26 cellular contexts compared by ENCODE assay signal in genomic region chr10:117924820-117925219, GRCh38.
DNase-seq lines count a peak whose midpoint lies in the region; ATAC-seq, FAIRE-seq and TF ChIP-seq lines count a peak whose summit lies in the region.
"Had no signal": no experiment of that assay in that cellular context is flagged by ENCODE, and none has a peak within 500 bp of the region (broad histone marks: within the 10 kb centered on the region; RNA-seq: fewer than 3 reads in every experiment).

No MANE protein-coding gene starts in this region.

- H3K36me3 ChIP-seq in HepG2 (replicated peaks in 1 of 2; ENCODE audit: control insufficient read depth in 1 of 2, insufficient read depth in 2 of 2, low read length in 2 of 2) (no peaks in the 10 kb centered on the region), right lobe of liver (no peaks in the 10 kb centered on the region), H1 (ENCODE audit: control insufficient read depth in 2 of 4, insufficient read depth in 4 of 4, low read length in 3 of 4) (no peaks in the 10 kb centered on the region), neural progenitor cell (no peaks in the 10 kb centered on the region), vagina (no peaks in the 10 kb centered on the region), body of pancreas (replicated peaks in 1 of 2; ENCODE audit: insufficient read depth in 1 of 2, low read depth in 2 of 2) (no peaks in the 10 kb centered on the region)
- H3K36me3 ChIP-seq: BLaER1 had no signal

- no peak overlapping the region for H2BK12ac ChIP-seq in H1 (ENCODE audit: low read depth, low read length)

- TF ChIP-seq POLR2A in HepG2 (IDR thresholded peaks at IDR 0.05; ENCODE audit: insufficient read depth in 1 of 2, low read depth in 2 of 2, low read length in 2 of 2) (no peak), right lobe of liver (IDR thresholded peaks at IDR 0.05) (no peak), H1 (IDR thresholded peaks at IDR 0.05; ENCODE audit: control extremely low read depth in 1 of 2, low read depth in 2 of 2, low read length in 2 of 2) (no peak), vagina (IDR thresholded peaks at IDR 0.05) (no peak), body of pancreas (IDR thresholded peaks at IDR 0.05) (no peak)

- H3K79me2 ChIP-seq in HepG2 (ENCODE audit: insufficient read depth, low read length) (no peaks in the 10 kb centered on the region), H1 (ENCODE audit: control insufficient read depth in 1 of 2, insufficient read depth in 2 of 2, low read length in 2 of 2) (no peaks in the 10 kb centered on the region; a peak in 1 of 4 replicates), neural progenitor cell (ENCODE audit: low read depth) (no peaks in the 10 kb centered on the region)

- peak overlapping the region; percentile 75 for H4K91ac ChIP-seq in H1 (replicated peaks; ENCODE audit: insufficient read length, low read length)

- no peaks in the 10 kb centered on the region for H3K79me1 ChIP-seq in H1 (ENCODE audit: low read depth, low read length)

- H3K9me3 Mint-ChIP-seq in neural progenitor cell: no peaks in the 10 kb centered on the region
- H3K9me3 Mint-ChIP-seq: CD4-positive, CD25-positive, alpha-beta regulatory T cell; CD8-positive, alpha-beta memory T cell had no signal

- H3K56ac ChIP-seq in H1 (replicated peaks; ENCODE audit: insufficient read length, low read depth, low read length): no peak overlapping the region

- H3K4me1 Mint-ChIP-seq in neural progenitor cell: peaks cover 3% of the 10 kb centered on the region
- H3K4me1 Mint-ChIP-seq: B cell; CD4-positive, CD25-positive, alpha-beta regulatory T cell; CD8-positive, alpha-beta memory T cell had no signal

- no peak overlapping the region for H3K4ac ChIP-seq in H1 (replicated peaks; ENCODE audit: insufficient read length, low read depth, low read length)

- H3K4me3 Mint-ChIP-seq in neural progenitor cell: no peak overlapping the region
- H3K4me3 Mint-ChIP-seq: B cell; CD4-positive, CD25-positive, alpha-beta regulatory T cell; CD8-positive, alpha-beta memory T cell; HFFc6 had no signal

- ATAC-seq in HepG2 (no peak), right lobe of liver (no peak), body of pancreas (no peak)
- ATAC-seq: HCT116 had no signal

- H3K4me2 ChIP-seq in HepG2 (ENCODE audit: low read depth, low read length) (no peak overlapping the region), H1 (ENCODE audit: insufficient read depth in 1 of 2, low read depth in 2 of 2, low read length in 2 of 2) (no peak overlapping the region), neural progenitor cell (no peak overlapping the region)
- H3K4me2 ChIP-seq: BLaER1 had no signal

- H3K27me3 ChIP-seq in HepG2 (ENCODE audit: control insufficient read depth in 1 of 2, insufficient read depth in 2 of 2, low read length in 2 of 2) (no peaks in the 10 kb centered on the region; a peak in 2 of 5 replicates), right lobe of liver (no peaks in the 10 kb centered on the region), H1 (replicated peaks in 1 of 4; ENCODE audit: control insufficient read depth in 3 of 4, extremely low read depth in 1 of 4, insufficient read depth in 3 of 4, low read length in 3 of 4) (no peaks in the 10 kb centered on the region), neural progenitor cell (no peaks in the 10 kb centered on the region), vagina (no peaks in the 10 kb centered on the region), body of pancreas (no peaks in the 10 kb centered on the region)
- H3K27me3 ChIP-seq: BLaER1 had no signal

- H2AFZ ChIP-seq in HepG2 (ENCODE audit: low read length) (no peak overlapping the region), H1 (ENCODE audit: low read length) (peak overlapping the region; percentile 20; the same call in 1 of the 2 replicates), neural progenitor cell (replicated peaks) (no peak overlapping the region)

- no peak overlapping the region; the same call in 1 of the 2 replicates for H2AK5ac ChIP-seq in H1 (ENCODE audit: low read depth, low read length)

- no peak for DNase-seq in HepG2 (ENCODE audit: low spot score)
- DNase-seq in right lobe of liver: no peak
- DNase-seq in H1 (ENCODE audit: low read depth in 1 of 2, low spot score in 2 of 2): no peak
- no peak for DNase-seq in neural progenitor cell (ENCODE audit: low spot score)
- DNase-seq in vagina (ENCODE audit: extremely low spot score in 2 of 2): peak; percentile 67 to 89
- no peak for DNase-seq in stimulated activated CD4-positive, alpha-beta T cell treated with anti-CD3 and anti-CD28 coated beads, Interleukin-1b, Interleukin-23, amount 100 ng/mL, for 48 hours
- no peak for DNase-seq in kidney glomerular epithelial cell (lab: John Stamatoyannopoulos, UW)
- DNase-seq in body of pancreas: no peak
- DNase-seq: CD4-positive, CD25-positive, alpha-beta regulatory T cell; CD8-positive, alpha-beta memory T cell; DMS 273 treated with DMSO at 0.1 percent for 48 hours; DMS79; EL; GDM1; GOT3; H7; HFFc6 had no signal

- H3K4me1 ChIP-seq in HepG2 (ENCODE audit: insufficient read depth, low read length) (no peaks in the 10 kb centered on the region), right lobe of liver (no peaks in the 10 kb centered on the region), H1 (replicated peaks in 1 of 4; ENCODE audit: control insufficient read depth in 3 of 4, insufficient read depth in 4 of 4, low read length in 3 of 4) (peaks cover 2 to 6% (median 4%) of the 10 kb centered on the region in 4 experiments; a peak in 4 of 7 replicates), neural progenitor cell (peaks cover 12% of the 10 kb centered on the region), vagina (no peaks in the 10 kb centered on the region), body of pancreas (no peaks in the 10 kb centered on the region)

- no peak overlapping the region for H2BK20ac ChIP-seq in H1 (ENCODE audit: low read length)

- H3K27ac ChIP-seq in HepG2 (ENCODE audit: extremely low read length, insufficient read depth, low read length) (no peak overlapping the region), right lobe of liver (no peak overlapping the region), H1 (ENCODE audit: low read depth, low read length) (no peak overlapping the region), neural progenitor cell (no peak overlapping the region), vagina (no peak overlapping the region), body of pancreas (no peak overlapping the region)
- H3K27ac ChIP-seq: 22Rv1, BLaER1, C4-2B had no signal

- H3K23me2 ChIP-seq in H1 (ENCODE audit: low read depth, low read length): peaks cover 2% of the 10 kb centered on the region; the same call in 1 of the 2 replicates

- no peak overlapping the region for H2BK15ac ChIP-seq in H1 (ENCODE audit: low read length)

- no peak overlapping the region for H3K14ac ChIP-seq in H1 (ENCODE audit: insufficient read length)

- peaks cover 3% of the 10 kb centered on the region for H3K27me3 Mint-ChIP-seq in neural progenitor cell (ENCODE audit: insufficient read depth, low read depth)
- H3K27me3 Mint-ChIP-seq: B cell had no signal

- TF ChIP-seq CTCF in HepG2 (CRISPR knock-in tag; IDR thresholded peaks at IDR 0.05) (no peak), right lobe of liver (IDR thresholded peaks at IDR 0.05) (no peak), H1 (IDR thresholded peaks at IDR 0.05; ENCODE audit: control extremely low read depth in 1 of 3, insufficient read depth in 1 of 3, low read depth in 1 of 3, low read length in 3 of 3) (no peak), neural progenitor cell (IDR thresholded peaks at IDR 0.05) (no peak), vagina (IDR thresholded peaks at IDR 0.05) (no peak), body of pancreas (IDR thresholded peaks at IDR 0.05) (no peak)

- in situ Hi-C loops in HepG2 (cut with HindIII; ENCODE audit: extremely low pct_ligation_motif_present, low pct_unique_long_range_greater_than_20kb): no loop called here

- no peak overlapping the region for H2BK5ac ChIP-seq in H1 (ENCODE audit: low read depth, low read length)

- no TSS peak for BruUV-seq in HepG2 (replicated peaks; lab: Mats Ljungman, UMichigan)

- H4K20me1 ChIP-seq in HepG2 (ENCODE audit: insufficient read depth, low read length) (no peaks in the 10 kb centered on the region), H1 (replicated peaks in 1 of 2; ENCODE audit: control insufficient read depth in 1 of 2, insufficient read depth in 2 of 2, low read length in 2 of 2) (no peaks in the 10 kb centered on the region), neural progenitor cell (ENCODE audit: low read depth) (no peaks in the 10 kb centered on the region)
- H4K20me1 ChIP-seq: BLaER1 had no signal

- no peak overlapping the region for H3K4me3 ChIP-seq in HepG2 (replicated peaks in 1 of 3; ENCODE audit: insufficient read depth in 1 of 3, low read depth in 2 of 3, low read length in 3 of 3)
- no peak overlapping the region for H3K4me3 ChIP-seq in right lobe of liver
- H3K4me3 ChIP-seq in H1 (ENCODE audit: extremely low read depth in 1 of 4, insufficient read depth in 2 of 4, low read depth in 3 of 4, low read length in 4 of 4): no peak overlapping the region
- no peak overlapping the region for H3K4me3 ChIP-seq in neural progenitor cell
- H3K4me3 ChIP-seq in vagina: no peak overlapping the region
- no peak overlapping the region for H3K4me3 ChIP-seq in body of pancreas
- H3K4me3 ChIP-seq: BLaER1 had no signal

- FAIRE-seq in HepG2 (lab: Jason Lieb, UNC) (no peak), H1 (lab: Jason Lieb, UNC) (no peak)
- FAIRE-seq: A204.1, D721Med, GM12891, GM18507 had no signal

- CTCF ChIA-PET in HepG2 (lab: Yijun Ruan, JAX; ENCODE audit: low intra/inter-chr PET ratio, low total read pairs) (no interaction called here), H1 (lab: Charles Lee; ENCODE audit: partially characterized antibody) (interaction anchor here (1.0 to 1.1 kb wide), 2 partner anchors 289 to 334 kb away, joined by 3 read pairs; no protein-coding TSS in a partner anchor)

- TF ChIP-seq EP300 in HepG2 (IDR thresholded peaks at IDR 0.05; ENCODE audit: low read depth in 2 of 2, low read length in 2 of 2) (no peak), HepG2 (CRISPR knock-in tag; IDR thresholded peaks at IDR 0.05; ENCODE audit: borderline replicate concordance) (no peak), H1 (IDR thresholded peaks at IDR 0.05; ENCODE audit: borderline replicate concordance in 1 of 2, low read depth in 2 of 2, low read length in 2 of 2) (no peak)

- no peaks in the 10 kb centered on the region for H3K9me3 ChIP-seq in HepG2 (ENCODE audit: low read length)
- H3K9me3 ChIP-seq in right lobe of liver: no peaks in the 10 kb centered on the region
- H3K9me3 ChIP-seq in H1 (ENCODE audit: insufficient read depth in 2 of 2, low read depth in 1 of 2, low read length in 1 of 2): no peaks in the 10 kb centered on the region
- H3K9me3 ChIP-seq in neural progenitor cell (ENCODE audit: low read depth): no peaks in the 10 kb centered on the region
- H3K9me3 ChIP-seq in vagina: no peaks in the 10 kb centered on the region
- no peaks in the 10 kb centered on the region for H3K9me3 ChIP-seq in body of pancreas
- H3K9me3 ChIP-seq: BLaER1 had no signal

- peak overlapping the region; percentile 1 for H3K27ac Mint-ChIP-seq in neural progenitor cell
- H3K27ac Mint-ChIP-seq: B cell; CD4-positive, CD25-positive, alpha-beta regulatory T cell; CD8-positive, alpha-beta memory T cell; HFFc6 had no signal

- H3K18ac ChIP-seq in H1 (ENCODE audit: extremely low read depth, low read length): no peak overlapping the region

- no peak overlapping the region for H2BK120ac ChIP-seq in H1 (replicated peaks; ENCODE audit: low read depth, low read length)

- no peaks in the 10 kb centered on the region for H3K36me3 Mint-ChIP-seq in neural progenitor cell
- H3K36me3 Mint-ChIP-seq: CD4-positive, CD25-positive, alpha-beta regulatory T cell; CD8-positive, alpha-beta memory T cell had no signal

- H3K9ac ChIP-seq in HepG2 (ENCODE audit: insufficient read depth, low read depth, low read length) (no peak overlapping the region), H1 (replicated peaks in 1 of 4; ENCODE audit: extremely low read depth in 1 of 4, low read depth in 3 of 4, low read length in 3 of 4) (no peak overlapping the region), neural progenitor cell (no peak overlapping the region)
- H3K9ac ChIP-seq: BLaER1 had no signal

- H3K23ac ChIP-seq in H1 (ENCODE audit: insufficient read length): no peak overlapping the region

- intact Hi-C loops in HepG2 (cut with micrococcal nuclease; ENCODE audit: unreplicated experiment) (no loop called here), right lobe of liver (cut with DNase I) (no loop called here), vagina (cut with DNase I) (no loop called here), body of pancreas (cut with DNase I) (no loop called here)

- H4K8ac ChIP-seq in H1 (ENCODE audit: extremely low read depth, insufficient read depth, low read length): no peak overlapping the region

- WGBS in HepG2 (ENCODE audit: low lambda C conversion rate): 39% methylated on average over 8 of the region's 8 CpGs
- WGBS in right lobe of liver (ENCODE audit: insufficient coverage, low coverage, low lambda C conversion rate, missing lambda C conversion rate): 70% methylated on average over 8 of the region's 8 CpGs
- WGBS in H1 (ENCODE audit: extremely low coverage in 1 of 2, insufficient coverage in 1 of 2, insufficient read length in 1 of 2, insufficient replicate concordance in 2 of 2, low coverage in 1 of 2, low lambda C conversion rate in 2 of 2, missing lambda C conversion rate in 1 of 2), 2 experiments: 88% methylated on average over 8 of the region's 8 CpGs; no CpG with 5 or more reads in 1 of the 2 experiments
- WGBS in body of pancreas, 2 donors: 82 to 86% methylated on average over 8 of the region's 8 CpGs

- POLR2A ChIA-PET in HepG2 (lab: Yijun Ruan, JAX) (no interaction called here), H1 (lab: Charles Lee; ENCODE audit: partially characterized antibody) (no interaction called here)

- no peak overlapping the region for H4K5ac ChIP-seq in H1 (ENCODE audit: insufficient read length, low read depth, low read length)

- TF ChIP-seq RAD21 in HepG2 (CRISPR knock-in tag; IDR thresholded peaks at IDR 0.05) (no peak), H1 (IDR thresholded peaks at IDR 0.05 in 1 of 2, conservative IDR thresholded peaks at IDR 0.05 in 1 of 2; ENCODE audit: low read depth in 2 of 2, low read length in 2 of 2) (no peak)

- peaks cover 10% of the 10 kb centered on the region for H3F3A ChIP-seq in neural progenitor cell (ENCODE audit: low read depth)

Comparison
In these comparisons a context has a peak if more than half of its experiments do, and no peak if none do; other contexts are left out.
1. DNase-seq: peak in vagina (2 of 2); none in HepG2 (single experiment), right lobe of liver (0 of 3), H1 (0 of 2), neural progenitor cell (single experiment), stimulated activated CD4-positive, alpha-beta T cell treated with anti-CD3 and anti-CD28 coated beads, Interleukin-1b, Interleukin-23, amount 100 ng/mL, for 48 hours (single experiment), kidney glomerular epithelial cell (single experiment) and body of pancreas (0 of 4).